Comparison of ENCODE assay signal across 25 cellular contexts in genomic region chrX:71420686-71421085, GRCh38.
"Had no signal": no experiment of that assay in that cellular context is flagged by ENCODE, and none has a peak within 500 bp of the region (broad histone marks: within the 10 kb centered on the region; RNA-seq: fewer than 3 reads in every experiment).

No MANE protein-coding gene starts in this region.

- H3K4me2 ChIP-seq: smooth muscle cell had no signal

- H3K4me3 ChIP-seq: adrenal gland, dorsolateral prefrontal cortex, heart right ventricle, left lung, sigmoid colon, smooth muscle cell, transverse colon had no signal

- H3K9me3 Mint-ChIP-seq: activated B cell treated with CpG ODN at 0.5 μM for 24 hours; activated naive CD4-positive, alpha-beta T cell treated with anti-CD3 and anti-CD28 coated beads, Interleukin-2, amount 50 U/mL, for 24 hours; natural killer cell; stimulated activated naive B cell treated with anti-CD40 and anti-IgM and Interleukin-4, amounts not matched to agents 10 μg/mL and 1 μg/mL and 100 μg/mL, for 72 hours had no signal

- H3K4me1 Mint-ChIP-seq: activated B cell treated with CpG ODN at 0.5 μM for 24 hours; activated CD4-positive, alpha-beta T cell treated with anti-CD3 and anti-CD28 coated beads for 36 hours; activated naive CD4-positive, alpha-beta T cell treated with anti-CD3 and anti-CD28 coated beads, Interleukin-2, amount 50 U/mL, for 24 hours; natural killer cell; stimulated activated naive B cell treated with anti-CD40 and anti-IgM and Interleukin-4, amounts not matched to agents 10 μg/mL and 1 μg/mL and 100 μg/mL, for 72 hours had no signal

- H3K27me3 Mint-ChIP-seq: activated B cell treated with CpG ODN at 0.5 μM for 24 hours; activated CD4-positive, alpha-beta T cell treated with anti-CD3 and anti-CD28 coated beads for 36 hours; activated naive CD4-positive, alpha-beta T cell treated with anti-CD3 and anti-CD28 coated beads, Interleukin-2, amount 50 U/mL, for 24 hours; progenitor cell of endocrine pancreas; stimulated activated naive B cell treated with anti-CD40 and anti-IgM and Interleukin-4, amounts not matched to agents 10 μg/mL and 1 μg/mL and 100 μg/mL, for 72 hours had no signal

- FAIRE-seq: colon, TTC549, urothelium cell line had no signal

- H3K36me3 ChIP-seq: transverse colon had no signal

- H3K27ac ChIP-seq: adrenal gland, dorsolateral prefrontal cortex, epithelial cell of prostate, heart right ventricle, left lung, sigmoid colon, transverse colon had no signal

- H3K4me1 ChIP-seq: adrenal gland, heart right ventricle, left lung, sigmoid colon, transverse colon had no signal

- H3K4me3 Mint-ChIP-seq: activated B cell treated with CpG ODN at 0.5 μM for 24 hours; activated CD4-positive, alpha-beta T cell treated with anti-CD3 and anti-CD28 coated beads for 36 hours; activated naive CD4-positive, alpha-beta T cell treated with anti-CD3 and anti-CD28 coated beads, Interleukin-2, amount 50 U/mL, for 24 hours; natural killer cell; stimulated activated naive B cell treated with anti-CD40 and anti-IgM and Interleukin-4, amounts not matched to agents 10 μg/mL and 1 μg/mL and 100 μg/mL, for 72 hours had no signal

- H3K9me3 ChIP-seq: adrenal gland, heart right ventricle, left lung, sigmoid colon, transverse colon had no signal

- H3K27ac Mint-ChIP-seq: activated B cell treated with CpG ODN at 0.5 μM for 24 hours; activated CD4-positive, alpha-beta T cell treated with anti-CD3 and anti-CD28 coated beads for 36 hours; activated naive CD4-positive, alpha-beta T cell treated with anti-CD3 and anti-CD28 coated beads, Interleukin-2, amount 50 U/mL, for 24 hours; natural killer cell; progenitor cell of endocrine pancreas; stimulated activated naive B cell treated with anti-CD40 and anti-IgM and Interleukin-4, amounts not matched to agents 10 μg/mL and 1 μg/mL and 100 μg/mL, for 72 hours had no signal

- H3K27me3 ChIP-seq: left lung, sigmoid colon, transverse colon had no signal

- ATAC-seq: activated CD4-positive, alpha-beta T cell treated with anti-CD3 and anti-CD28 coated beads for 36 hours; left lung; natural killer cell; stimulated activated naive B cell treated with anti-CD40 and anti-IgM and Interleukin-4, amounts not matched to agents 10 μg/mL and 1 μg/mL and 100 μg/mL, for 72 hours had no signal

- DNase-seq: activated B cell treated with CpG ODN at 0.5 μM for 24 hours; activated CD4-positive, alpha-beta T cell treated with anti-CD3 and anti-CD28 coated beads for 36 hours; activated CD4-positive, alpha-beta T cell treated with anti-CD3 and anti-CD28 coated beads, Interleukin-2, amount 50 U/mL, for 48 hours; activated effector memory CD4-positive, alpha-beta T cell treated with anti-CD3 and anti-CD28 coated beads, Interleukin-2, amount 50 U/mL, for 16 hours; adrenal gland; central memory CD4-positive, alpha-beta T cell; dorsolateral prefrontal cortex; heart right ventricle; kidney glomerular epithelial cell; left lung; midbrain; natural killer cell; retina; sigmoid colon; stimulated activated CD4-positive, alpha-beta T cell treated with anti-CD3 and anti-CD28 coated beads, Interleukin-15, amount 100 ng/mL, for 24 hours; stimulated activated naive B cell treated with anti-CD40 and anti-IgM and Interleukin-4, amounts not matched to agents 10 μg/mL and 1 μg/mL and 100 μg/mL, for 72 hours; T-helper 1 cell; transverse colon had no signal

- H3K36me3 Mint-ChIP-seq: natural killer cell had no signal
